Comparison of ENCODE assay signal across 1 cellular context in the genomic region with DNA sequence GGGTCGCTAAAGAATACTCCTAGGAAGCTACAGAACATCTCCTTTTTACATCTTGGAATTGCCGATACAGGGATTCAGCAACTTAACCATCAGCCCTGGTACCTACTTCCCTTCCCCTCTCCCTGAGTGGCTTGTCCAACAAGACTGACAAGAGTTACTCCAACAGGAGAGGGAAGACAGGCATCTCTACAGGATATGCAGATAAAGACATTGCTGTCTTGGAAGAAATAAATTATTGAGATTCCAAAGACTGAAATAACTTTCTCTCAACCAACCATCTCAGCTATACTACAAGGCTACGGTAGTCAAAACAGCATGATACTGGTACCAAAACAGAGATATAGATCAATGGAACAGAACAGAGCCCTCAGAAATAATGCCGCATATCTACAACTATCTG.
A peak's percentile ranks its signal among the peaks of the same experiment; 100 is the strongest.
TF ChIP-seq lines count a peak whose summit lies in the region.

No MANE protein-coding gene starts in this region.

TF ChIP-seq in HepG2, 621 proteins besides CTCF, POLR2A, EP300 and RAD21:
- TF ChIP-seq, protein P1, sequence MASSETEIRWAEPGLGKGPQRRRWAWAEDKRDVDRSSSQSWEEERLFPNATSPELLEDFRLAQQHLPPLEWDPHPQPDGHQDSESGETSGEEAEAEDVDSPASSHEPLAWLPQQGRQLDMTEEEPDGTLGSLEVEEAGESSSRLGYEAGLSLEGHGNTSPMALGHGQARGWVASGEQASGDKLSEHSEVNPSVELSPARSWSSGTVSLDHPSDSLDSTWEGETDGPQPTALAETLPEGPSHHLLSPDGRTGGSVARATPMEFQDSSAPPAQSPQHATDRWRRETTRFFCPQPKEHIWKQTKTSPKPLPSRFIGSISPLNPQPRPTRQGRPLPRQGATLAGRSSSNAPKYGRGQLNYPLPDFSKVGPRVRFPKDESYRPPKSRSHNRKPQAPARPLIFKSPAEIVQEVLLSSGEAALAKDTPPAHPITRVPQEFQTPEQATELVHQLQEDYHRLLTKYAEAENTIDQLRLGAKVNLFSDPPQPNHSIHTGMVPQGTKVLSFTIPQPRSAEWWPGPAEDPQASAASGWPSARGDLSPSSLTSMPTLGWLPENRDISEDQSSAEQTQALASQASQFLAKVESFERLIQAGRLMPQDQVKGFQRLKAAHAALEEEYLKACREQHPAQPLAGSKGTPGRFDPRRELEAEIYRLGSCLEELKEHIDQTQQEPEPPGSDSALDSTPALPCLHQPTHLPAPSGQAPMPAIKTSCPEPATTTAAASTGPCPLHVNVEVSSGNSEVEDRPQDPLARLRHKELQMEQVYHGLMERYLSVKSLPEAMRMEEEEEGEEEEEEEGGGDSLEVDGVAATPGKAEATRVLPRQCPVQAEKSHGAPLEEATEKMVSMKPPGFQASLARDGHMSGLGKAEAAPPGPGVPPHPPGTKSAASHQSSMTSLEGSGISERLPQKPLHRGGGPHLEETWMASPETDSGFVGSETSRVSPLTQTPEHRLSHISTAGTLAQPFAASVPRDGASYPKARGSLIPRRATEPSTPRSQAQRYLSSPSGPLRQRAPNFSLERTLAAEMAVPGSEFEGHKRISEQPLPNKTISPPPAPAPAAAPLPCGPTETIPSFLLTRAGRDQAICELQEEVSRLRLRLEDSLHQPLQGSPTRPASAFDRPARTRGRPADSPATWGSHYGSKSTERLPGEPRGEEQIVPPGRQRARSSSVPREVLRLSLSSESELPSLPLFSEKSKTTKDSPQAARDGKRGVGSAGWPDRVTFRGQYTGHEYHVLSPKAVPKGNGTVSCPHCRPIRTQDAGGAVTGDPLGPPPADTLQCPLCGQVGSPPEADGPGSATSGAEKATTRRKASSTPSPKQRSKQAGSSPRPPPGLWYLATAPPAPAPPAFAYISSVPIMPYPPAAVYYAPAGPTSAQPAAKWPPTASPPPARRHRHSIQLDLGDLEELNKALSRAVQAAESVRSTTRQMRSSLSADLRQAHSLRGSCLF (CRISPR knock-in tag; IDR thresholded peaks at IDR 0.05; ENCODE audit: borderline replicate concordance), result no peak
- no peak for TF ChIP-seq SUZ12 (IDR thresholded peaks at IDR 0.05; ENCODE audit: low read depth, low read length)
- TF ChIP-seq ISL2 (CRISPR knock-in tag; IDR thresholded peaks at IDR 0.05), result no peak
- no peak for TF ChIP-seq ZFP36 (IDR thresholded peaks at IDR 0.05; ENCODE audit: borderline replicate concordance, low read depth, low read length, partially characterized antibody)
- peak; percentile 43 to 57; a peak in 3 of 4 replicates for TF ChIP-seq MAFK (conservative IDR thresholded peaks at IDR 0.05 in 1 of 2, IDR thresholded peaks at IDR 0.05 in 1 of 2; ENCODE audit: low read length in 2 of 2)
- 0 out of 2 replicates have a peak, but pooled peaks have one; percentile 13 for TF ChIP-seq MAFF (IDR thresholded peaks at IDR 0.05; ENCODE audit: low read depth, low read length)
